8 cellular contexts compared by ENCODE assay signal in the genomic region with DNA sequence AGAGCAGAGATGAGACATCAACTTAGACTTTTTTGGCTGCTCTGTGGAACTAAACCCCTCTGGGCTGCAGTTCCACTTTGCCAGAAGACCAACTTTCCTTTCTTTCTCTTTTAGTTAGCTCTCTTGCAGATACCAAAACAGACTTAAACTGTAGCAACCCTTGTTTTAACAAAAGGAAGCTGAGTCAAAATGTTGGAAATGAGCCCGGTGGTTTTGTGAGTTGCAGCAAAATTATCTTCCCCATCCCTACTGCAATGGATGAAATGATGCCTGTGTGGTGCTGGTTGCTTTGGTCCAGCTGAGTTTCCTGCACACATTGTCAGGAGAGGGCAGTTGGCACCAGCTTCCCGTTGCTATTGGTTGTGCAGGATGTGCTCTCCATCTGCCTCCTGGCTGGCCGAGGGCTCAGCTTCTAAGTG.
DNase-seq lines count a peak whose midpoint lies in the region; ATAC-seq and TF ChIP-seq lines count a peak whose summit lies in the region.

No MANE protein-coding gene starts in this region.

- H3K4me3 Mint-ChIP-seq in T-helper 1 cell treated with Interleukin-12 subunit alpha and Interleukin-12 subunit beta and Interleukin-4 antibody, amounts not matched to agents 30 μg/mL and 1 μg/mL, for 36 hours = peak overlapping the region; percentile 77

- H3K36me3 Mint-ChIP-seq in T-helper 1 cell treated with Interleukin-12 subunit alpha and Interleukin-12 subunit beta and Interleukin-4 antibody, amounts not matched to agents 30 μg/mL and 1 μg/mL, for 36 hours (ENCODE audit: low read depth) = peaks cover 27% of the 10 kb centered on the region

- ATAC-seq in HG02678 (IDR thresholded peaks at IDR 0.05; ENCODE audit: unreplicated experiment) (peak; percentile 27), HG02588 (IDR thresholded peaks at IDR 0.05; ENCODE audit: unreplicated experiment) (no peak)

- H3K9me3 Mint-ChIP-seq in T-helper 1 cell treated with Interleukin-12 subunit alpha and Interleukin-12 subunit beta and Interleukin-4 antibody, amounts not matched to agents 30 μg/mL and 1 μg/mL, for 36 hours = no peaks in the 10 kb centered on the region

- DNase-seq in NCI-H748 (lab: John Stamatoyannopoulos, UW; ENCODE audit: unreplicated experiment) (peak; percentile 11), NCI-H748 treated with DMSO at 0.1 percent for 48 hours (lab: John Stamatoyannopoulos, UW) (no peak), fibroblast of pulmonary artery (ENCODE audit: low read depth) (peak; percentile 95), skeletal muscle cell (ENCODE audit: low read depth) (peak; percentile 78), NCI-H510A (lab: John Stamatoyannopoulos, UW) (no peak)

- no peak for TF ChIP-seq CTCF in fibroblast of pulmonary artery (IDR thresholded peaks at IDR 0.05; ENCODE audit: low read length, missing control alignments)

- peaks cover 47% of the 10 kb centered on the region for H3K4me1 Mint-ChIP-seq in T-helper 1 cell treated with Interleukin-12 subunit alpha and Interleukin-12 subunit beta and Interleukin-4 antibody, amounts not matched to agents 30 μg/mL and 1 μg/mL, for 36 hours (ENCODE audit: low read depth)

- H3K27me3 Mint-ChIP-seq in T-helper 1 cell treated with Interleukin-12 subunit alpha and Interleukin-12 subunit beta and Interleukin-4 antibody, amounts not matched to agents 30 μg/mL and 1 μg/mL, for 36 hours (ENCODE audit: low read depth) = no peaks in the 10 kb centered on the region

- peak overlapping the region; percentile 87 for H3K27ac Mint-ChIP-seq in T-helper 1 cell treated with Interleukin-12 subunit alpha and Interleukin-12 subunit beta and Interleukin-4 antibody, amounts not matched to agents 30 μg/mL and 1 μg/mL, for 36 hours

- H3K4me3 ChIP-seq in fibroblast of pulmonary artery (replicated peaks; ENCODE audit: low read depth, low read length) = peak overlapping the region; percentile 52
- H3K4me3 ChIP-seq in skeletal muscle cell (ENCODE audit: low read depth, low read length) = peak overlapping the region; percentile 34

Comparison
In these comparisons a context has a peak if more than half of its experiments do, and no peak if none do; other contexts are left out.
1. DNase-seq: peak in NCI-H748 (single experiment), fibroblast of pulmonary artery (single experiment) and skeletal muscle cell (single experiment); none in NCI-H748 treated with DMSO at 0.1 percent for 48 hours (single experiment) and NCI-H510A (single experiment).